Comparison of ENCODE assay signal across 20 cellular contexts in the genomic region with DNA sequence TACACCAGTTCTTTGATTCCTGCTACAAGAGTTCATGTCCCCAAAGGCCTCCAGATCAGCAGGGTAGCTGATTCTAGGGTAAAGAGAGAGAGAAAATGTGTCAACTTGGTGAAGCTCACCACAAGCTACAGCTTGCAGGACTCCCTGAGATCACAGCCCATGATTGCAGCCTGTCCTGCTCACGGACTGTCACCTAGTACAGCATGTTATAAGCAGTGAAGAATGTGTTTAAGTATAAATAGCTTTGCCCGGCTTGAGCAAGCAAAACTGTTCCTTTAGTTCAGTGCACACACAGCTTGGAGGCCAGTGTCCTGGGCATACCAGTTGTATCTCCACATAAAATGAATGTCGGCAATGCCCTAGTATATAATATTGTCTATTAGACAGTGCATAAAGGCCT.
DNase-seq lines count a peak whose midpoint lies in the region; ATAC-seq and TF ChIP-seq lines count a peak whose summit lies in the region.
"Had no signal": no experiment of that assay in that cellular context is flagged by ENCODE, and none has a peak within 500 bp of the region (broad histone marks: within the 10 kb centered on the region; RNA-seq: fewer than 3 reads in every experiment).

No MANE protein-coding gene starts in this region.

- H3K36me3 Mint-ChIP-seq in activated T-helper 2 cell treated with anti-CD3 and anti-CD28 coated beads, Interferon-gamma antibody, Interleukin-2, Interleukin-4, amounts not matched to agents 10 μg/mL and 5 μg/mL and 100 μg/mL, durations not matched to agents 14 hours and 24 hours and 36 hours (ENCODE audit: low read depth) = no peaks in the 10 kb centered on the region
- H3K36me3 Mint-ChIP-seq in activated CD8-positive, alpha-beta memory T cell treated with anti-CD3 and anti-CD28 coated beads, Interleukin-2, amount 10 ng/mL, durations not matched to agents 7 days and 5 days = no peaks in the 10 kb centered on the region
- H3K36me3 Mint-ChIP-seq: CD4-positive, alpha-beta memory T cell had no signal

- intact Hi-C loops in activated T-helper 2 cell treated with anti-CD3 and anti-CD28 coated beads, Interferon-gamma antibody, Interleukin-2, Interleukin-4, amounts not matched to agents 10 μg/mL and 5 μg/mL and 100 μg/mL, durations not matched to agents 14 hours and 24 hours and 36 hours (cut with micrococcal nuclease) = no loop called here

- no peaks in the 10 kb centered on the region for H3K27me3 Mint-ChIP-seq in activated T-helper 2 cell treated with anti-CD3 and anti-CD28 coated beads, Interferon-gamma antibody, Interleukin-2, Interleukin-4, amounts not matched to agents 10 μg/mL and 5 μg/mL and 100 μg/mL, durations not matched to agents 14 hours and 24 hours and 36 hours (ENCODE audit: low read depth)
- no peaks in the 10 kb centered on the region for H3K27me3 Mint-ChIP-seq in activated CD8-positive, alpha-beta memory T cell treated with anti-CD3 and anti-CD28 coated beads, Interleukin-2, amount 10 ng/mL, durations not matched to agents 7 days and 5 days
- H3K27me3 Mint-ChIP-seq: CD4-positive, alpha-beta memory T cell had no signal

- no peaks in the 10 kb centered on the region for H3K36me3 ChIP-seq in neural cell (ENCODE audit: insufficient read depth, low read length)
- H3K36me3 ChIP-seq: suprapubic skin had no signal

- H3K9ac ChIP-seq in neural cell (ENCODE audit: low read length) = no peak overlapping the region

- TF ChIP-seq EP300 in neural cell (conservative IDR thresholded peaks at IDR 0.05; ENCODE audit: poor library complexity, severe bottlenecking) = no peak

- no peaks in the 10 kb centered on the region for H3K4me1 Mint-ChIP-seq in activated T-helper 2 cell treated with anti-CD3 and anti-CD28 coated beads, Interferon-gamma antibody, Interleukin-2, Interleukin-4, amounts not matched to agents 10 μg/mL and 5 μg/mL and 100 μg/mL, durations not matched to agents 14 hours and 24 hours and 36 hours (ENCODE audit: low read depth)
- H3K4me1 Mint-ChIP-seq in activated CD8-positive, alpha-beta memory T cell treated with anti-CD3 and anti-CD28 coated beads, Interleukin-2, amount 10 ng/mL, durations not matched to agents 7 days and 5 days = no peaks in the 10 kb centered on the region
- H3K4me1 Mint-ChIP-seq: neural crest cell had no signal

- no peak for TF ChIP-seq RAD21 in neural cell (conservative IDR thresholded peaks at IDR 0.05)

- no peaks in the 10 kb centered on the region for H3K79me2 ChIP-seq in neural cell (replicated peaks; ENCODE audit: insufficient read depth, low read length)

- H3F3A ChIP-seq in neural cell (ENCODE audit: insufficient read depth, low read length, poor library complexity, severe bottlenecking) = peaks cover 4% of the 10 kb centered on the region

- no peak overlapping the region for H3K27ac ChIP-seq in neural cell (ENCODE audit: low read length)
- H3K27ac ChIP-seq: suprapubic skin had no signal

- H3K27ac Mint-ChIP-seq in activated T-helper 2 cell treated with anti-CD3 and anti-CD28 coated beads, Interferon-gamma antibody, Interleukin-2, Interleukin-4, amounts not matched to agents 10 μg/mL and 5 μg/mL and 100 μg/mL, durations not matched to agents 14 hours and 24 hours and 36 hours = no peak overlapping the region
- no peak overlapping the region for H3K27ac Mint-ChIP-seq in activated CD8-positive, alpha-beta memory T cell treated with anti-CD3 and anti-CD28 coated beads, Interleukin-2, amount 10 ng/mL, durations not matched to agents 7 days and 5 days
- H3K27ac Mint-ChIP-seq: CD4-positive, alpha-beta memory T cell; dendritic cell treated with granulocyte-macrophage colony-stimulating factor and Interleukin-4, amounts not matched to agents 40 ng/mL and 50 ng/mL, for 4 days had no signal

- H2AFZ ChIP-seq in neural cell (ENCODE audit: low read depth, low read length) = no peak overlapping the region

- no peak for ATAC-seq in activated CD8-positive, alpha-beta memory T cell treated with anti-CD3 and anti-CD28 coated beads, Interleukin-2, amount 10 ng/mL, durations not matched to agents 7 days and 5 days
- ATAC-seq: SK-N-SH treated with all-trans-retinoic acid at 6 μM for 48 hours had no signal

- H3K9me3 ChIP-seq in neural cell (ENCODE audit: low read length) = no peaks in the 10 kb centered on the region
- H3K9me3 ChIP-seq: suprapubic skin had no signal

- H3K9me2 ChIP-seq in neural cell (ENCODE audit: insufficient read depth, low read length) = no peaks in the 10 kb centered on the region

- no peak for TF ChIP-seq CTCF in neural cell (IDR thresholded peaks at IDR 0.05; ENCODE audit: poor library complexity, severe bottlenecking)

- CTCF ChIA-PET in activated CD8-positive, alpha-beta memory T cell treated with anti-CD3 and anti-CD28 coated beads, Interleukin-2, amount 10 ng/mL, durations not matched to agents 7 days and 5 days (lab: Charles Lee) = no interaction called here

- H3K27me3 ChIP-seq in neural cell (ENCODE audit: insufficient read depth, low read depth, low read length) = no peaks in the 10 kb centered on the region
- H3K27me3 ChIP-seq: suprapubic skin had no signal

- H3K4me2 ChIP-seq in neural cell (ENCODE audit: low read length) = peak overlapping the region; percentile 23

- no peaks in the 10 kb centered on the region for H3K9me3 Mint-ChIP-seq in activated T-helper 2 cell treated with anti-CD3 and anti-CD28 coated beads, Interferon-gamma antibody, Interleukin-2, Interleukin-4, amounts not matched to agents 10 μg/mL and 5 μg/mL and 100 μg/mL, durations not matched to agents 14 hours and 24 hours and 36 hours
- no peaks in the 10 kb centered on the region for H3K9me3 Mint-ChIP-seq in activated CD8-positive, alpha-beta memory T cell treated with anti-CD3 and anti-CD28 coated beads, Interleukin-2, amount 10 ng/mL, durations not matched to agents 7 days and 5 days (ENCODE audit: low read depth)
- H3K9me3 Mint-ChIP-seq: CD4-positive, alpha-beta memory T cell; dendritic cell treated with granulocyte-macrophage colony-stimulating factor and Interleukin-4, amounts not matched to agents 40 ng/mL and 50 ng/mL, for 4 days; neural crest cell had no signal

- no peaks in the 10 kb centered on the region for H4K20me1 ChIP-seq in neural cell (ENCODE audit: insufficient read depth)

- DNase-seq in Ammon's horn (ENCODE audit: low spot score) (peak; percentile 5), NCI-H2081 treated with DMSO at 0.1 percent for 48 hours (lab: John Stamatoyannopoulos, UW) (peak; percentile 82), fibroblast of gingiva (ENCODE audit: low read depth) (peak; percentile 1), DMS79 treated with DMSO at 0.1 percent for 48 hours (lab: John Stamatoyannopoulos, UW) (no peak), NCI-H748 (lab: John Stamatoyannopoulos, UW; ENCODE audit: unreplicated experiment) (no peak)
- no peak for DNase-seq in activated T-helper 2 cell treated with anti-CD3 and anti-CD28 coated beads, Interferon-gamma antibody, Interleukin-2, Interleukin-4, amounts not matched to agents 10 μg/mL and 5 μg/mL and 100 μg/mL, durations not matched to agents 14 hours and 24 hours and 36 hours (ENCODE audit: low spot score)
- DNase-seq in activated CD8-positive, alpha-beta memory T cell treated with anti-CD3 and anti-CD28 coated beads, Interleukin-2, amount 10 ng/mL, durations not matched to agents 7 days and 5 days = no peak
- DNase-seq: activated CD4-positive, alpha-beta T cell treated with anti-CD3 and anti-CD28 coated beads for 48 hours; activated CD8-positive, alpha-beta memory T cell treated with anti-CD3 and anti-CD28 coated beads, Interleukin-2, amount 50 U/mL, for 48 hours; activated naive CD4-positive, alpha-beta T cell treated with Interleukin-2 at 50 U/mL for 16 hours; CD4-positive, alpha-beta memory T cell; head of caudate nucleus; islet precursor cell; stimulated activated CD4-positive, alpha-beta T cell treated with anti-CD3 and anti-CD28 coated beads, Interleukin-4, amount 100 ng/mL, for 4 hours; stimulated activated CD8-positive, alpha-beta memory T cell treated with anti-CD3 and anti-CD28 coated beads, Interleukin-4, amount 100 ng/mL, for 48 hours had no signal

- H3K4me3 Mint-ChIP-seq in activated T-helper 2 cell treated with anti-CD3 and anti-CD28 coated beads, Interferon-gamma antibody, Interleukin-2, Interleukin-4, amounts not matched to agents 10 μg/mL and 5 μg/mL and 100 μg/mL, durations not matched to agents 14 hours and 24 hours and 36 hours (ENCODE audit: low read depth) = no peak overlapping the region
- no peak overlapping the region for H3K4me3 Mint-ChIP-seq in activated CD8-positive, alpha-beta memory T cell treated with anti-CD3 and anti-CD28 coated beads, Interleukin-2, amount 10 ng/mL, durations not matched to agents 7 days and 5 days
- H3K4me3 Mint-ChIP-seq: CD4-positive, alpha-beta memory T cell; dendritic cell treated with granulocyte-macrophage colony-stimulating factor and Interleukin-4, amounts not matched to agents 40 ng/mL and 50 ng/mL, for 4 days; neural crest cell had no signal

- H3K4me3 ChIP-seq in neural cell (ENCODE audit: low read length) = peak overlapping the region; percentile 10
- H3K4me3 ChIP-seq: suprapubic skin had no signal

TF ChIP-seq in neural cell, 6 proteins besides CTCF, POLR2A, EP300 and RAD21:
- no peak for TF ChIP-seq MXI1 (conservative IDR thresholded peaks at IDR 0.05; ENCODE audit: poor library complexity, severe bottlenecking)
- peak; percentile 63 for TF ChIP-seq POLR2AphosphoS5 (IDR thresholded peaks at IDR 0.05)
TF ChIP-seq in neural cell: peak in this region for 1.

Comparison
In these comparisons a context has a peak if more than half of its experiments do, and no peak if none do; other contexts are left out.
1. DNase-seq: peak in Ammon's horn (single experiment), NCI-H2081 treated with DMSO at 0.1 percent for 48 hours (single experiment) and fibroblast of gingiva (single experiment); none in activated T-helper 2 cell treated with anti-CD3 and anti-CD28 coated beads, Interferon-gamma antibody, Interleukin-2, Interleukin-4, amounts not matched to agents 10 μg/mL and 5 μg/mL and 100 μg/mL, durations not matched to agents 14 hours and 24 hours and 36 hours (single experiment), activated CD8-positive, alpha-beta memory T cell treated with anti-CD3 and anti-CD28 coated beads, Interleukin-2, amount 10 ng/mL, durations not matched to agents 7 days and 5 days (single experiment), DMS79 treated with DMSO at 0.1 percent for 48 hours (single experiment) and NCI-H748 (single experiment).